In genomic region chr19:16071072-16071691, GRCh38 we compare ENCODE assay signal across 12 cellular contexts. TPM values are rescaled to one million over a fixed set of nuclear protein-coding genes. Genes with fewer than 3 reads are reported as not detected.
DNase-seq lines count a peak whose midpoint lies in the region; ATAC-seq and TF ChIP-seq lines count a peak whose summit lies in the region.
"Had no signal": no experiment of that assay in that cellular context is flagged by ENCODE, and none has a peak within 500 bp of the region (broad histone marks: within the 10 kb centered on the region; RNA-seq: fewer than 3 reads in every experiment).

No MANE protein-coding gene starts in this region.

- peaks cover 44% of the 10 kb centered on the region for H3K4me1 Mint-ChIP-seq in CD4-positive, alpha-beta T cell (ENCODE audit: low read depth)

- H3K4me3 ChIP-seq in PC-3 (ENCODE audit: low read length): peak overlapping the region; percentile 50
- no peak overlapping the region for H3K4me3 ChIP-seq in hepatocyte
- H3K4me3 ChIP-seq in gastrocnemius medialis: no peak overlapping the region

- H3K36me3 Mint-ChIP-seq in CD4-positive, alpha-beta T cell (ENCODE audit: low read depth): peaks cover 11% of the 10 kb centered on the region
- H3K36me3 Mint-ChIP-seq: activated CD4-positive, alpha-beta memory T cell treated with anti-CD3 and anti-CD28 coated beads for 36 hours had no signal

- no peak overlapping the region for H3K27ac Mint-ChIP-seq in CD4-positive, alpha-beta T cell

- no peaks in the 10 kb centered on the region for H3K27me3 Mint-ChIP-seq in CD4-positive, alpha-beta T cell
- H3K27me3 Mint-ChIP-seq: activated CD4-positive, alpha-beta memory T cell treated with anti-CD3 and anti-CD28 coated beads for 36 hours; activated naive CD8-positive, alpha-beta T cell treated with anti-CD3 and anti-CD28 coated beads, Interleukin-2, amount 50 U/mL, for 24 hours had no signal

- H3K4me2 ChIP-seq in PC-3 (ENCODE audit: low read length): peak overlapping the region; percentile 78
- H3K4me2 ChIP-seq in hepatocyte: no peak overlapping the region

- 89% methylated on average over 9 of the region's 9 CpGs for WGBS in hepatocyte (ENCODE audit: low lambda C conversion rate, missing lambda C conversion rate)

- no TSS peak for BruUV-seq in PC-3 (replicated peaks; lab: Mats Ljungman, UMichigan)

- H3K36me3 ChIP-seq in PC-3 (ENCODE audit: low read depth, low read length) (peaks cover 43% of the 10 kb centered on the region), hepatocyte (replicated peaks; ENCODE audit: insufficient read depth, low read depth) (no peaks in the 10 kb centered on the region), gastrocnemius medialis (no peaks in the 10 kb centered on the region)

- H3K27me3 ChIP-seq in CD4-positive, alpha-beta T cell (ENCODE audit: control insufficient read depth, insufficient read depth, low read length): no peaks in the 10 kb centered on the region
- H3K27me3 ChIP-seq in PC-3 (ENCODE audit: low read length) (no peaks in the 10 kb centered on the region), hepatocyte (no peaks in the 10 kb centered on the region), gastrocnemius medialis (peaks cover 0 to 10% (median 7%) of the 10 kb centered on the region in 3 donors)

- H3K9ac ChIP-seq in PC-3 (ENCODE audit: low read length): peak overlapping the region; percentile 71

- TF ChIP-seq CTCF in CD4-positive, alpha-beta T cell (IDR thresholded peaks at IDR 0.05): no peak
- TF ChIP-seq CTCF in PC-3 (conservative IDR thresholded peaks at IDR 0.05; ENCODE audit: low read depth, low read length) (no peak), hepatocyte (IDR thresholded peaks at IDR 0.05; ENCODE audit: poor library complexity) (no peak), gastrocnemius medialis (IDR thresholded peaks at IDR 0.05 in 4 of 5, conservative IDR thresholded peaks at IDR 0.05 in 1 of 5) (no peak)

- H3F3A ChIP-seq in PC-3 (ENCODE audit: low read length, unreplicated experiment): peaks cover 4% of the 10 kb centered on the region

- POLR2A ChIA-PET in CD4-positive, alpha-beta T cell (lab: Charles Lee): interaction anchor here (0.9 to 9.6 kb wide), 20 partner anchors 8 to 299 kb away, joined by 3 to 192 read pairs (median 8); partner anchors contain the start of genes AP1M1, FAM32A, HSH2D and KLF2
- POLR2A ChIA-PET in PC-3 (lab: Charles Lee; ENCODE audit: unreplicated experiment): interaction anchor here (1.3 kb wide), 2 partner anchors 8 to 114 kb away, joined by 6 to 9 read pairs; partner anchors contain the start of gene FAM32A

- no peaks in the 10 kb centered on the region for H3K9me3 ChIP-seq in CD4-positive, alpha-beta T cell (ENCODE audit: control insufficient read depth, low read length)
- no peaks in the 10 kb centered on the region for H3K9me3 ChIP-seq in PC-3 (ENCODE audit: low read length)
- H3K9me3 ChIP-seq in hepatocyte (ENCODE audit: low read depth): no peaks in the 10 kb centered on the region
- H3K9me3 ChIP-seq in gastrocnemius medialis: no peaks in the 10 kb centered on the region

- H3K9me2 ChIP-seq in PC-3 (replicated peaks; ENCODE audit: low read length): no peaks in the 10 kb centered on the region
- no peaks in the 10 kb centered on the region for H3K9me2 ChIP-seq in hepatocyte (replicated peaks; ENCODE audit: insufficient read depth)

- TF ChIP-seq POLR2A in gastrocnemius medialis (IDR thresholded peaks at IDR 0.05): no peak

- DNase-seq in CD4-positive, alpha-beta T cell: no peak
- no peak for DNase-seq in PC-3
- DNase-seq in hepatocyte (ENCODE audit: low spot score): no peak
- no peak for DNase-seq in gastrocnemius medialis
- DNase-seq in NCI-H1930 (lab: John Stamatoyannopoulos, UW): no peak
- no peak for DNase-seq in NK-92 (lab: John Stamatoyannopoulos, UW; ENCODE audit: unreplicated experiment)
- DNase-seq: NCI-H510A had no signal

- no peaks in the 10 kb centered on the region for H3K9me3 Mint-ChIP-seq in CD4-positive, alpha-beta T cell
- H3K9me3 Mint-ChIP-seq: activated CD4-positive, alpha-beta memory T cell treated with anti-CD3 and anti-CD28 coated beads for 36 hours; activated naive CD8-positive, alpha-beta T cell treated with anti-CD3 and anti-CD28 coated beads, Interleukin-2, amount 50 U/mL, for 24 hours had no signal

- H3K4me3 Mint-ChIP-seq in CD4-positive, alpha-beta T cell: peak overlapping the region; percentile 76
- H3K4me3 Mint-ChIP-seq: activated CD4-positive, alpha-beta memory T cell treated with anti-CD3 and anti-CD28 coated beads for 36 hours had no signal

- H2AFZ ChIP-seq in PC-3 (ENCODE audit: low read length): no peak overlapping the region
- no peak overlapping the region for H2AFZ ChIP-seq in hepatocyte

- in situ Hi-C loops in gastrocnemius medialis (cut with MboI; ENCODE audit: low sequenced_read_pairs in 4 of 4): no loop called here

- intact Hi-C loops in CD4-positive, alpha-beta T cell (cut with DNase I, micrococcal nuclease): loop anchor here (2.0 to 10.0 kb wide), 5 partner anchors 16 to 236 kb away; partner anchors contain the start of genes FAM32A (in 1 of the 2) and RAB8A (in 1 of the 2)
- intact Hi-C loops in PC-3 (cut with micrococcal nuclease): no loop called here
- intact Hi-C loops in gastrocnemius medialis (cut with DNase I; ENCODE audit: low total_unique reads): no loop called here

- H4K20me1 ChIP-seq in PC-3 (ENCODE audit: low read length) (peaks cover 7% of the 10 kb centered on the region; the same call in 1 of the 2 replicates), hepatocyte (ENCODE audit: insufficient read depth, poor library complexity, severe bottlenecking) (no peaks in the 10 kb centered on the region)

- peak overlapping the region; percentile 84 for H3K27ac ChIP-seq in CD4-positive, alpha-beta T cell (ENCODE audit: low read depth, low read length)
- H3K27ac ChIP-seq in PC-3 (ENCODE audit: low read length): peak overlapping the region; percentile 98
- H3K27ac ChIP-seq in hepatocyte: peak overlapping the region; percentile 41
- peak overlapping the region; percentile 52 to 76 (median 71) for H3K27ac ChIP-seq in gastrocnemius medialis

- H3K79me2 ChIP-seq in PC-3 (ENCODE audit: low read length) (peaks cover 87% of the 10 kb centered on the region), hepatocyte (peaks cover 7% of the 10 kb centered on the region)

- H3K4me1 ChIP-seq in PC-3 (ENCODE audit: insufficient read depth, low read length) (peaks cover 34% of the 10 kb centered on the region), hepatocyte (ENCODE audit: insufficient read depth) (no peaks in the 10 kb centered on the region), gastrocnemius medialis (peaks cover 0 to 8% of the 10 kb centered on the region in 2 donors)

- ATAC-seq in CD4-positive, alpha-beta T cell (ENCODE audit: poor library complexity): no peak
- no peak for ATAC-seq in PC-3
- ATAC-seq in gastrocnemius medialis: no peak
- ATAC-seq in HG02623 (IDR thresholded peaks at IDR 0.05; ENCODE audit: unreplicated experiment): no peak
- ATAC-seq in HG03469 (IDR thresholded peaks at IDR 0.05; ENCODE audit: unreplicated experiment): no peak
- ATAC-seq: SK-N-SH treated with all-trans-retinoic acid at 6 μM for 48 hours had no signal

- CTCF ChIA-PET in CD4-positive, alpha-beta T cell (lab: Charles Lee): interaction anchor here (0.7 to 3.3 kb wide), 10 partner anchors 8 to 40 kb away, joined by 3 to 38 read pairs (median 5); partner anchors contain the start of gene RAB8A
- CTCF ChIA-PET in PC-3 (lab: Charles Lee): interaction anchor here (0.6 to 1.3 kb wide), 4 partner anchors 8 to 1037 kb away, joined by 3 to 17 read pairs (median 8); no protein-coding TSS in a partner anchor

RNA-seq across cellular contexts. Expression of gene TPM4, which starts 5.1 kb away (rescaled TPM):
- 100 to 1,000 TPM; 182 to 185 TPM for total RNA-seq in CD4-positive, alpha-beta T cell
- total RNA-seq in PC-3 (2014; rRNA removed) (135 and 167 TPM in 2 replicates), hepatocyte (405 and 417 TPM in 2 replicates), gastrocnemius medialis (10 to 100 TPM; 21.8 to 62.8 (median 44.1) TPM)
- polyA plus RNA-seq in hepatocyte: 337 and 344 TPM in 2 replicates

RNA-seq across cellular contexts. Expression of gene RAB8A, which starts 40.5 kb away (rescaled TPM):
- 10 to 100 TPM; 74.9 to 79.0 TPM for total RNA-seq in CD4-positive, alpha-beta T cell
- total RNA-seq in PC-3 (2014; rRNA removed) (65.7 and 94.5 TPM in 2 replicates), hepatocyte (60.2 and 77.0 TPM in 2 replicates), gastrocnemius medialis (10 to 100 TPM in 1 of 4 donors, 1 to 10 TPM in 3; 8.3 to 12.1 (median 9.2) TPM)
- polyA plus RNA-seq in hepatocyte: 84.4 and 89.5 TPM in 2 replicates

Comparison
In these comparisons a context has a peak if more than half of its experiments do, and no peak if none do; other contexts are left out.
1. H3K27ac ChIP-seq: peak in every context shown above with its lines; median percentile 98 in PC-3; 84 in CD4-positive, alpha-beta T cell; 71 in gastrocnemius medialis; 41 in hepatocyte.
2. intact Hi-C loops: an anchor here in CD4-positive, alpha-beta T cell (2.0 to 10.0 kb wide); none called in PC-3 and gastrocnemius medialis.